In the genomic region with DNA sequence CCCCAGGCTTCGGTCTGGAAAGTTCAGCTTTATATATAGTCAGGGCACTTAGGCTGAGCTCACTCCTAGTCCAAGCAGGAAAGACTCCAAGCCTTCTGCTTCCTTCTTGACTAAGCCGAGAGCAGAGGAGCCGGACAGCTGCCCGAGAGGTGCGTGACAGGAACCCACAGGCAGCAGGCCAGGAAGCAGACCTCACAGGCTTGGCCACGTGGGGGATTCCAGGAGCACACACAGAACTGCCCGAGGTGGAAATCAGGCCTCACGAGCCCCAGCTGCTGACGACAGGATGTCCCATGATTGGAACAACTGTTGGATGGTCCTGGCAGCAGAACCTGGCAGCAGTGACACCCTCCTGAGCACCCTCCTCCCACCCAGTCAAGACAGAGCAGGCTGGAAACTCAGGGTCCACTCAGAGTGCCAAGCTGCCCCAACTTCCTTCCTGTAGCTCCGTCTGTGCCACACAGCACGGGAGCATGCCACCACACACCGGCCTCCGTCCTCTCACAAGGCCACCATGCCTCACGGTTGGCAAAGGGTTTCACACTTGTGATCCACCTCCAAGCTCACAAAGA, we compare ENCODE assay signal across 1 cellular context.
TF ChIP-seq lines count a peak whose summit lies in the region.

No MANE protein-coding gene starts in this region.

TF ChIP-seq in IMR-90, 13 proteins besides CTCF, POLR2A, EP300 and RAD21 (continued from another document):
- TF ChIP-seq USF2 (IDR thresholded peaks at IDR 0.05; ENCODE audit: low read depth, low read length) (peak; percentile 94), RFX5 (IDR thresholded peaks at IDR 0.05; ENCODE audit: low read depth, low read length) (no peak), CEBPB (IDR thresholded peaks at IDR 0.05; ENCODE audit: low read depth, low read length) (no peak), MXI1 (IDR thresholded peaks at IDR 0.05; ENCODE audit: borderline replicate concordance, low read depth, low read length) (peak; percentile 71; the same call in 1 of the 2 replicates), SMC3 (IDR thresholded peaks at IDR 0.05; ENCODE audit: low read depth, low read length) (no peak)
- TF ChIP-seq, protein P1, sequence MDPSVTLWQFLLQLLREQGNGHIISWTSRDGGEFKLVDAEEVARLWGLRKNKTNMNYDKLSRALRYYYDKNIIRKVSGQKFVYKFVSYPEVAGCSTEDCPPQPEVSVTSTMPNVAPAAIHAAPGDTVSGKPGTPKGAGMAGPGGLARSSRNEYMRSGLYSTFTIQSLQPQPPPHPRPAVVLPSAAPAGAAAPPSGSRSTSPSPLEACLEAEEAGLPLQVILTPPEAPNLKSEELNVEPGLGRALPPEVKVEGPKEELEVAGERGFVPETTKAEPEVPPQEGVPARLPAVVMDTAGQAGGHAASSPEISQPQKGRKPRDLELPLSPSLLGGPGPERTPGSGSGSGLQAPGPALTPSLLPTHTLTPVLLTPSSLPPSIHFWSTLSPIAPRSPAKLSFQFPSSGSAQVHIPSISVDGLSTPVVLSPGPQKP (IDR thresholded peaks at IDR 0.05; ENCODE audit: borderline replicate concordance, low read depth, low read length): no peak
